Comparison of ENCODE assay signal across 7 cellular contexts in genomic region chr7:114026486-114027089, GRCh38.
DNase-seq lines count a peak whose midpoint lies in the region; ATAC-seq and FAIRE-seq lines count a peak whose summit lies in the region.

No MANE protein-coding gene starts in this region.

- no peaks in the 10 kb centered on the region for H3K9me3 ChIP-seq in NT2/D1 (ENCODE audit: insufficient read depth, low read length)

- ATAC-seq in GM21528 (IDR thresholded peaks at IDR 0.05; ENCODE audit: low FRiP score, unreplicated experiment): peak; percentile 70

- DNase-seq in GDM1 (lab: John Stamatoyannopoulos, UW): peak; percentile 27
- peak; percentile 8 for DNase-seq in HTR-8/SVneo (ENCODE audit: insufficient read length, low spot score)
- DNase-seq in NT2/D1 (ENCODE audit: low read depth, low spot score): peak; percentile 16
- peak; percentile 19 for DNase-seq in cerebellum (ENCODE audit: low spot score)
- DNase-seq in medulla oblongata (ENCODE audit: extremely low spot score): peak; percentile 90
- DNase-seq in ecto neural progenitor cell (ENCODE audit: low spot score): no peak

- H3K4me1 ChIP-seq in NT2/D1 (ENCODE audit: insufficient read depth, insufficient read length): no peaks in the 10 kb centered on the region

- H3K27me3 ChIP-seq in NT2/D1 (ENCODE audit: insufficient read depth, insufficient read length): no peaks in the 10 kb centered on the region

- H3K9ac ChIP-seq in NT2/D1 (ENCODE audit: insufficient read length, low read depth): no peak overlapping the region

- no peak overlapping the region for H3K4me3 ChIP-seq in NT2/D1 (ENCODE audit: insufficient read length, low read depth)

- no peaks in the 10 kb centered on the region for H3K36me3 ChIP-seq in NT2/D1 (ENCODE audit: insufficient read depth, insufficient read length, low read length)

- no peak for FAIRE-seq in HTR-8/SVneo (lab: Jason Lieb, UNC)
